ENCODE assay signal across 14 cellular contexts in genomic region chr18:62071071-62071470, GRCh38.
A peak's percentile ranks its signal among the peaks of the same experiment; 100 is the strongest.
DNase-seq lines count a peak whose midpoint lies in the region; ATAC-seq and TF ChIP-seq lines count a peak whose summit lies in the region.
"Had no signal": no experiment of that assay in that cellular context is flagged by ENCODE, and none has a peak within 500 bp of the region (broad histone marks: within the 10 kb centered on the region; RNA-seq: fewer than 3 reads in every experiment).

No MANE protein-coding gene starts in this region.

- intact Hi-C loops in activated naive CD4-positive, alpha-beta T cell treated with anti-CD3 and anti-CD28 coated beads for 36 hours (cut with micrococcal nuclease), result no loop called here

- H3K9me3 Mint-ChIP-seq in HFFc6 (no peaks in the 10 kb centered on the region; the same call in 1 of the 2 replicates), mesothelial cell of epicardium (peaks cover 19% of the 10 kb centered on the region)
- H3K9me3 Mint-ChIP-seq in activated naive CD4-positive, alpha-beta T cell treated with anti-CD3 and anti-CD28 coated beads for 36 hours, result no peaks in the 10 kb centered on the region
- H3K9me3 Mint-ChIP-seq: CD8-positive, alpha-beta T cell; GM23338 had no signal

- H3K27me3 Mint-ChIP-seq in HFFc6 (ENCODE audit: insufficient read depth) (peaks cover 2% of the 10 kb centered on the region; the same call in 1 of the 2 replicates), mesothelial cell of epicardium (ENCODE audit: low read depth) (no peaks in the 10 kb centered on the region)
- H3K27me3 Mint-ChIP-seq in activated naive CD4-positive, alpha-beta T cell treated with anti-CD3 and anti-CD28 coated beads for 36 hours (ENCODE audit: low read depth), result no peaks in the 10 kb centered on the region
- H3K27me3 Mint-ChIP-seq: B cell, IgD-negative memory B cell had no signal

- H3K4me3 Mint-ChIP-seq in HFFc6 (no peak overlapping the region), mesothelial cell of epicardium (no peak overlapping the region)
- H3K4me3 Mint-ChIP-seq in activated naive CD4-positive, alpha-beta T cell treated with anti-CD3 and anti-CD28 coated beads for 36 hours, result no peak overlapping the region
- H3K4me3 Mint-ChIP-seq: B cell; CD8-positive, alpha-beta T cell; GM23338; IgD-negative memory B cell had no signal

- ATAC-seq in GM21360 (IDR thresholded peaks at IDR 0.05; ENCODE audit: unreplicated experiment), result no peak
- ATAC-seq: CD8-positive, alpha-beta T cell; GM23338 had no signal

- DNase-seq in HFFc6, result peak; percentile 33
- DNase-seq in amniotic epithelial cell (ENCODE audit: low read depth), result peak; percentile 75
- no peak for DNase-seq in mesothelial cell of epicardium (ENCODE audit: low spot score in 2 of 2, unreplicated experiment in 2 of 2)
- no peak for DNase-seq in activated naive CD4-positive, alpha-beta T cell treated with anti-CD3 and anti-CD28 coated beads for 36 hours
- DNase-seq in DMS79 treated with DMSO at 0.1 percent for 48 hours (lab: John Stamatoyannopoulos, UW), result no peak
- DNase-seq in COLO668 (lab: John Stamatoyannopoulos, UW; ENCODE audit: unreplicated experiment), result no peak
- DNase-seq: CD8-positive, alpha-beta T cell; COR-L47; GF-D8; KBM-7 had no signal

- H3K27ac Mint-ChIP-seq in HFFc6 (no peak overlapping the region), mesothelial cell of epicardium (peak overlapping the region; percentile 59)
- H3K27ac Mint-ChIP-seq in activated naive CD4-positive, alpha-beta T cell treated with anti-CD3 and anti-CD28 coated beads for 36 hours, result no peak overlapping the region
- H3K27ac Mint-ChIP-seq: B cell; CD8-positive, alpha-beta T cell; GM23338; IgD-negative memory B cell had no signal

- TF ChIP-seq CTCF in HFFc6 (IDR thresholded peaks at IDR 0.05), result no peak
- no peak for TF ChIP-seq CTCF in mesothelial cell of epicardium (IDR thresholded peaks at IDR 0.05; ENCODE audit: unreplicated experiment)

- H3K4me1 Mint-ChIP-seq in HFFc6 (ENCODE audit: low read depth) (peaks cover 8% of the 10 kb centered on the region; the same call in 1 of the 2 replicates), mesothelial cell of epicardium (peaks cover 15% of the 10 kb centered on the region)
- H3K4me1 Mint-ChIP-seq in activated naive CD4-positive, alpha-beta T cell treated with anti-CD3 and anti-CD28 coated beads for 36 hours (ENCODE audit: low read depth), result no peaks in the 10 kb centered on the region
- H3K4me1 Mint-ChIP-seq: B cell, GM23338 had no signal

- CTCF ChIA-PET in activated naive CD4-positive, alpha-beta T cell treated with anti-CD3 and anti-CD28 coated beads for 36 hours (lab: Charles Lee), result no interaction called here

- H3K36me3 Mint-ChIP-seq in HFFc6 (ENCODE audit: low read depth) (peaks cover 6% of the 10 kb centered on the region), mesothelial cell of epicardium (peaks cover 17% of the 10 kb centered on the region)
- peaks cover 34% of the 10 kb centered on the region for H3K36me3 Mint-ChIP-seq in activated naive CD4-positive, alpha-beta T cell treated with anti-CD3 and anti-CD28 coated beads for 36 hours (ENCODE audit: low read depth)

Comparison
In these comparisons a context has a peak if more than half of its experiments do, and no peak if none do; other contexts are left out.
1. DNase-seq: peak in HFFc6 (single experiment) and amniotic epithelial cell (single experiment); none in mesothelial cell of epicardium (0 of 2), activated naive CD4-positive, alpha-beta T cell treated with anti-CD3 and anti-CD28 coated beads for 36 hours (single experiment), DMS79 treated with DMSO at 0.1 percent for 48 hours (single experiment) and COLO668 (single experiment).